8 cellular contexts compared by ENCODE assay signal in the genomic region with DNA sequence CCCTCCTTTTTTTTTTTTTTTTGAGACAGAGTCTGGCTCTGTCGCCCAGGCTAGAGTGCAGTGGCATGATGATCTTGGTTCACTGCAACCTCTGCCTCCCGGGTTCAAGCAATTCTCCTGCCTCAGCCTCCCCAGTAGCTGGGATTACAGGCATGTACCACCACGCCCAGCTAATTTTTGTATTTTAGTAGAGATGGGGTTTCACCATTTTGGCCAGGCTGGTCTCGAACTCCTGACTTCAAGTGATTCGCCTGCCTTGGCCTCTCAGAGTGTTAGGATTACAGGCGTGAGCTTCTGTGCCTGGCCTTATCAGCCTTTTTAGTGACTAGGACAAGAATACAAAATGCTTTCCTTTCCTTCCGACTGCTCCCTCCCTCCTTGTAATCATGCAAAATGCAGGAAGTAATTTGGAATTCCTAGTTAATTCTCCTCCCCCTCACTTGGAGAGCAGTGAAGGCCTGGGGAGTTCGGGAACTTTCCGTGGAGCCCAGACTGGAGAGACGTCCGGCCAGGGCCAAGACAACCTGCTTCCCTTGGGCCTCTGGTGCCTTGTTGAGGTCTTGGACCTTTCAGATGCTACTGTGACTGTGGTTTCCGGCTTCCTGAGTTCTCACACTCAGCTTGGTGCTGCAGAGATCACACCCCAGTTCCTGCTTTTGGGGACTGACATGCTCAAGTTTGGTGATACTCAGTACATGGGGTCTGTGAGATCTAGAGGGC. TPM values are rescaled to one million over a fixed set of nuclear protein-coding genes. Genes with fewer than 3 reads are reported as not detected.
DNase-seq lines count a peak whose midpoint lies in the region; ATAC-seq and TF ChIP-seq lines count a peak whose summit lies in the region.
"Not testable (repeated sequence)": the region's sequence is repeated elsewhere in the genome, so short reads cannot be mapped to it uniquely, and the experiment has no call there.

No MANE protein-coding gene starts in this region.

- peak; percentile 45 to 65 (median 56) for DNase-seq in CD4-positive, alpha-beta T cell
- DNase-seq in T-cell (peak; percentile 47 to 82 (median 67)), fibroblast of peridontal ligament (ENCODE audit: extremely low read depth) (peak; percentile 45)
- peak; percentile 47 for DNase-seq in activated gamma-delta T cell treated with anti-CD3 and anti-CD28 coated beads, Interleukin-2, amount 50 U/mL, for 16 hours (ENCODE audit: low read depth)
- DNase-seq in stimulated activated CD8-positive, alpha-beta memory T cell treated with anti-CD3 and anti-CD28 coated beads, Interleukin-12 subunit alpha, Interleukin-12 subunit beta, amount 100 ng/mL, for 1 hour (ENCODE audit: low read depth) = peak; percentile 59

- H3K9ac ChIP-seq in mucosa of stomach (ENCODE audit: low read length) = peak overlapping the region; percentile 23

- H3K27me3 Mint-ChIP-seq in CD4-positive, alpha-beta T cell; T-cell: not testable (repeated sequence)

- H3K36me3 Mint-ChIP-seq in CD4-positive, alpha-beta T cell (ENCODE audit: low read depth); T-cell: not testable (repeated sequence)

- peaks cover 52% of the 10 kb centered on the region for H3K4me1 Mint-ChIP-seq in CD4-positive, alpha-beta T cell (ENCODE audit: low read depth)
- peaks cover 54 to 65% (median 55%) of the 10 kb centered on the region in 3 donors for H3K4me1 Mint-ChIP-seq in T-cell

- not testable (repeated sequence) for H3K36me3 ChIP-seq in mucosa of stomach (ENCODE audit: control insufficient read depth, insufficient read depth, low read length)

- peak overlapping the region; percentile 96 for H3K27ac Mint-ChIP-seq in CD4-positive, alpha-beta T cell
- H3K27ac Mint-ChIP-seq in T-cell = peak overlapping the region; percentile 100

- peaks cover 29% of the 10 kb centered on the region for H3K4me1 ChIP-seq in mucosa of stomach (ENCODE audit: control insufficient read depth, insufficient read depth, low read length)

- H3K4me3 ChIP-seq in mucosa of stomach (ENCODE audit: low read length) = not testable (repeated sequence)

- H3K4me3 Mint-ChIP-seq in CD4-positive, alpha-beta T cell = peak overlapping the region; percentile 83
- H3K4me3 Mint-ChIP-seq in T-cell = peak overlapping the region; percentile 77 to 92 (median 81)

- intact Hi-C loops in CD4-positive, alpha-beta T cell (cut with DNase I, micrococcal nuclease) = loop anchor here (1.0 kb wide), 2 partner anchors 24 to 26 kb away; partner anchors contain the start of gene RBM39 (in 1 of the 2)

- H3K9me3 ChIP-seq in CD4-positive, alpha-beta T cell (ENCODE audit: control insufficient read depth, low read length); mucosa of stomach (ENCODE audit: control insufficient read depth, low read length): not testable (repeated sequence)

- H3K27ac ChIP-seq in CD4-positive, alpha-beta T cell (ENCODE audit: low read depth, low read length) = peak overlapping the region; percentile 86

- not testable (repeated sequence) for TF ChIP-seq CTCF in CD4-positive, alpha-beta T cell (IDR thresholded peaks at IDR 0.05)

- POLR2A ChIA-PET in CD4-positive, alpha-beta T cell (lab: Charles Lee) = interaction anchor here (0.6 to 15.8 kb wide), 10 partner anchors 10 to 186 kb away, joined by 3 to 891 read pairs (median 6); partner anchors contain the start of genes RBM39 and SCAND1
- POLR2A ChIA-PET in T-cell (lab: Charles Lee) = interaction anchor here (0.6 to 10.6 kb wide), 10 partner anchors 26 to 928 kb away, joined by 3 to 246 read pairs (median 4); partner anchors contain the start of genes NFS1 (in 1 of the 2), RBM39 (in 1 of the 2), ROMO1 (in 1 of the 2) and SCAND1 (in 1 of the 2)

- CTCF ChIA-PET in CD4-positive, alpha-beta T cell (lab: Charles Lee) = interaction anchor here (0.7 to 1.9 kb wide), 5 partner anchors 12 to 148 kb away, joined by 3 to 18 read pairs (median 3); partner anchors contain the start of gene RBM39
- CTCF ChIA-PET in T-cell (lab: Charles Lee) = interaction anchor here in 1 of 2 donors (2.1 to 2.4 kb wide), 2 partner anchors 25 to 28 kb away, joined by 8 to 35 read pairs; partner anchors contain the start of gene RBM39

- not testable (repeated sequence) for H3K27me3 ChIP-seq in CD4-positive, alpha-beta T cell (ENCODE audit: control insufficient read depth, insufficient read depth, low read length); mucosa of stomach (ENCODE audit: control insufficient read depth, insufficient read depth, low read length)

- ATAC-seq in CD4-positive, alpha-beta T cell (ENCODE audit: poor library complexity) = peak; percentile 37
- ATAC-seq in GM19452 (IDR thresholded peaks at IDR 0.05; ENCODE audit: unreplicated experiment) = peak; percentile 49
- peak; percentile 48 for ATAC-seq in HG03460 (IDR thresholded peaks at IDR 0.05; ENCODE audit: unreplicated experiment)
- ATAC-seq in T-cell (replicated peaks in 1 of 4) = peak; percentile 22 to 45 (median 31)

- H3K9me3 Mint-ChIP-seq in CD4-positive, alpha-beta T cell; T-cell: not testable (repeated sequence)

RNA-seq across cellular contexts. Expression of gene PHF20, which starts 4.0 kb away (rescaled TPM):
- 100 to 1,000 TPM; 119 to 126 TPM for total RNA-seq in CD4-positive, alpha-beta T cell
- 100 to 1,000 TPM in 2 of 5 donors, 10 to 100 TPM in 3; 67.8 to 174 (median 68.9) TPM for total RNA-seq in T-cell

RNA-seq across cellular contexts. Expression of gene RBM39, which starts 25.8 kb away (rescaled TPM):
- 1,000 to 10,000 TPM; 1,057 to 1,091 TPM for total RNA-seq in CD4-positive, alpha-beta T cell
- 100 to 1,000 TPM; 482 to 966 (median 536) TPM for total RNA-seq in T-cell
